Comparison of ENCODE assay signal across 7 cellular contexts in the genomic region with DNA sequence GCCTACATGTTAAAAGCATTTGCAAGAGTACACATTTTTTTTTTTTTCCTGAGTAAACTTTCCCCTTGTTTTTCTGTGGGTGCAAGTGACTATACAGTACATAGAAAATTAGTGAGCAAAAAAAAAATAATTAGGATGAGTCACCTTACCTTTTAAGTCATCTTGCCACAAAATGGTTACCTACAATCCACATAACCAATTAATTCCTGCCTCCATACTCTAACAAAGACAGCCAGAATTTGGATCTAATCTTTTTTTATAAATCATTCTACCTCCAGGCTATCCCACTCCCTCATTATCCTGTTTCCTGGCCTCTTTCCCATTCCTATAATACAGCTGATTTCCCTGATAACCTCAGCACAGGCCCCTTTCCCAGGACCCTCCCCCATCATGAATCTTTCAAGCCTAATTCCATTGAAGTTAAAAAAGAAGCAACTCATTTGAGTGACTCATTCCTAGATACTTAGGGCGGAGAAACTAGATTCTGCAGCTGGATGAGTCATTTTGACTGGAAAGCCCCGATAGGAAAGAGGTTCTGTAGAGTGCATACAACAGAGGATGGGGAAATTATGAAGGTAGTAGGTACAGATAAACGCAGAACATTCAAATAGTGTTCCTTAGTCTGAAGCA.
DNase-seq lines count a peak whose midpoint lies in the region; ATAC-seq, FAIRE-seq and TF ChIP-seq lines count a peak whose summit lies in the region.

No MANE protein-coding gene starts in this region.

- ATAC-seq in GM21528 (IDR thresholded peaks at IDR 0.05; ENCODE audit: low FRiP score, unreplicated experiment) = peak; percentile 66
- peak; percentile 84 for ATAC-seq in activated T-helper 17 cell treated with anti-CD3 and anti-CD28 coated beads, Interleukin-2, amount 50 U/mL, for 72 hours (replicated peaks)

- peaks cover 53% of the 10 kb centered on the region for H3K36me3 Mint-ChIP-seq in activated T-helper 17 cell treated with anti-CD3 and anti-CD28 coated beads, Interleukin-2, amount 50 U/mL, for 72 hours (ENCODE audit: low read depth)
- peaks cover 11 to 38% (median 24%) of the 10 kb centered on the region in 3 donors for H3K36me3 Mint-ChIP-seq in CD8-positive, alpha-beta memory T cell

- H3K9ac ChIP-seq in iPS-18a (ENCODE audit: low read length) = no peak overlapping the region

- H3K27ac Mint-ChIP-seq in activated T-helper 17 cell treated with anti-CD3 and anti-CD28 coated beads, Interleukin-2, amount 50 U/mL, for 72 hours = peak overlapping the region; percentile 92
- peak overlapping the region in 1 of 8 donors; percentile 92 for H3K27ac Mint-ChIP-seq in CD8-positive, alpha-beta memory T cell

- peaks cover 3% of the 10 kb centered on the region for H3K9me3 Mint-ChIP-seq in activated T-helper 17 cell treated with anti-CD3 and anti-CD28 coated beads, Interleukin-2, amount 50 U/mL, for 72 hours
- H3K9me3 Mint-ChIP-seq in CD8-positive, alpha-beta memory T cell = peaks cover 0 to 10% (median 3%) of the 10 kb centered on the region in 5 donors

- FAIRE-seq in GM12892 (lab: Jason Lieb, UNC) = peak; percentile 86

- CTCF ChIA-PET in CD8-positive, alpha-beta memory T cell (lab: Charles Lee) = interaction anchor here (1.2 to 1.6 kb wide), 2 partner anchors 10 to 18 kb away, joined by 3 read pairs; no protein-coding TSS in a partner anchor

- no peak for TF ChIP-seq CTCF in suprapubic skin (IDR thresholded peaks at IDR 0.05)

- WGBS in suprapubic skin = 9% methylated on average over 3 of the region's 3 CpGs

- DNase-seq in GM12892 (ENCODE audit: insufficient read length) (no peak), HK-2 (ENCODE audit: unreplicated experiment) (peak; percentile 46), suprapubic skin (ENCODE audit: low spot score in 2 of 2) (no peak)
- DNase-seq in CD8-positive, alpha-beta memory T cell = no peak

- H3K4me3 Mint-ChIP-seq in activated T-helper 17 cell treated with anti-CD3 and anti-CD28 coated beads, Interleukin-2, amount 50 U/mL, for 72 hours = peak overlapping the region; percentile 50
- peak overlapping the region in 2 of 7 donors; percentile 18 to 72 for H3K4me3 Mint-ChIP-seq in CD8-positive, alpha-beta memory T cell

- POLR2A ChIA-PET in CD8-positive, alpha-beta memory T cell (lab: Charles Lee) = no interaction called here

- H3K27ac ChIP-seq in iPS-18a (ENCODE audit: low read length) (peak overlapping the region; percentile 24), suprapubic skin (peak overlapping the region; percentile 49)
- H3K27ac ChIP-seq in CD8-positive, alpha-beta memory T cell (ENCODE audit: low read depth, low read length) = no peak overlapping the region

- no peaks in the 10 kb centered on the region for H3K27me3 Mint-ChIP-seq in activated T-helper 17 cell treated with anti-CD3 and anti-CD28 coated beads, Interleukin-2, amount 50 U/mL, for 72 hours
- H3K27me3 Mint-ChIP-seq in CD8-positive, alpha-beta memory T cell = no peaks in the 10 kb centered on the region

- H3K36me3 ChIP-seq in iPS-18a (ENCODE audit: control insufficient read depth, low read depth, low read length) (peaks cover 14% of the 10 kb centered on the region), suprapubic skin (no peaks in the 10 kb centered on the region)
- H3K36me3 ChIP-seq in CD8-positive, alpha-beta memory T cell (ENCODE audit: insufficient read depth, low read length) = no peaks in the 10 kb centered on the region

- H3K27me3 ChIP-seq in iPS-18a (ENCODE audit: control insufficient read depth, insufficient read depth, low read length) (no peaks in the 10 kb centered on the region), suprapubic skin (no peaks in the 10 kb centered on the region)
- H3K27me3 ChIP-seq in CD8-positive, alpha-beta memory T cell (ENCODE audit: insufficient read depth, low read length, poor library complexity, severe bottlenecking) = no peaks in the 10 kb centered on the region

- peaks cover 29% of the 10 kb centered on the region for H3K4me1 Mint-ChIP-seq in activated T-helper 17 cell treated with anti-CD3 and anti-CD28 coated beads, Interleukin-2, amount 50 U/mL, for 72 hours
- peaks cover 9 to 30% (median 21%) of the 10 kb centered on the region in 3 donors for H3K4me1 Mint-ChIP-seq in CD8-positive, alpha-beta memory T cell

- no peak for TF ChIP-seq EP300 in suprapubic skin (IDR thresholded peaks at IDR 0.05)

- H3K9me3 ChIP-seq in iPS-18a (ENCODE audit: control insufficient read depth, low read depth, low read length) = no peaks in the 10 kb centered on the region
- peaks cover 5% of the 10 kb centered on the region for H3K9me3 ChIP-seq in suprapubic skin
- no peaks in the 10 kb centered on the region for H3K9me3 ChIP-seq in CD8-positive, alpha-beta memory T cell (ENCODE audit: low read length)

- TF ChIP-seq POLR2A in GM12892 (IDR thresholded peaks at IDR 0.05; ENCODE audit: low read depth, low read length) (no peak), suprapubic skin (IDR thresholded peaks at IDR 0.05) (no peak)

- no peak overlapping the region for H3K4me3 ChIP-seq in iPS-18a (ENCODE audit: low read length)
- no peak overlapping the region for H3K4me3 ChIP-seq in suprapubic skin
- H3K4me3 ChIP-seq in CD8-positive, alpha-beta memory T cell (ENCODE audit: low read length) = no peak overlapping the region

- H3K4me1 ChIP-seq in iPS-18a (ENCODE audit: control insufficient read depth, low read depth, low read length) = peaks cover 17% of the 10 kb centered on the region
- H3K4me1 ChIP-seq in suprapubic skin = peaks cover 17% of the 10 kb centered on the region
- no peaks in the 10 kb centered on the region for H3K4me1 ChIP-seq in CD8-positive, alpha-beta memory T cell (ENCODE audit: insufficient read depth, low read length)
